ENCODE assay signal across 8 cellular contexts in the genomic region with DNA sequence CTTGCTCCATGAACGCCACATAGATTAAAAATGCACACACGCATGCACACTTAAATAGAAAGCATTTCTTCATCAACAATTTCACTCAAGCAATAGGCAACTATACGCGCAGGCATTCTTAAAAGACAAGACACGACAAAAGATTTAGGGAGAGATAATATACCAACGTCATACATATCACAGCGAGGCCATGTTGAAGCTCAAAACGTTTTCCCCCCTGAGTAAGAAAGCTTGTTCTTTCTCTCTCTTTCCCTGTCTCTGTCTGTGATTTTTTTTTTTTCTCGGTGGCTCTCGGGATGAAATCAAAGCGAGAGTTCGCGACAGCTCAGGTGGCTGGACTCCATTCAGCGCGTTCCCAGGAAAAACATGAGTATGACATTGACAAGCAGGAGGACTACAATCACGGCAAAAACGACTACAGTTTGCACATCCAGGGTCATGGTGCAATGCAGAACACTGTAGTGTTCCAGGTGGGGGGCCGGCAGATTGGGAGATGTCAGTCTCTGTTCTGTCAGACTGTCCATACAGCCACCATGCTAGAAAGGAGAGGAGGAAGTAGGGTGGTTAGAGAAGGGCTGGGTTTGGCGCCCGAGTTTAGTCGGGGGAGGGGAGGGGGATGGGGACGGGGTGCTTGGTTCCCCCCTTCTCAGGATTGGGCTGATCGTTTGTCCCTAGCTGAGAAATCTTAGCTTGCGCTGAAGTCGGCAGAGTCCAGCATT. TPM values are rescaled to one million over a fixed set of nuclear protein-coding genes. Genes with fewer than 3 reads are reported as not detected.
DNase-seq lines count a peak whose midpoint lies in the region; ATAC-seq and TF ChIP-seq lines count a peak whose summit lies in the region.

No MANE protein-coding gene starts in this region.

- intact Hi-C loops in lower lobe of right lung (cut with DNase I) (no loop called here), stomach (cut with DNase I; ENCODE audit: low total_unique reads) (no loop called here)

- TF ChIP-seq CTCF in lower lobe of right lung (IDR thresholded peaks at IDR 0.05) (no peak), stomach (IDR thresholded peaks at IDR 0.05) (no peak)

- H3K36me3 ChIP-seq in lower lobe of right lung (no peaks in the 10 kb centered on the region), stomach (no peaks in the 10 kb centered on the region)

- H3K4me3 ChIP-seq in lower lobe of right lung (peak overlapping the region; percentile 68), stomach (peak overlapping the region; percentile 52 to 64 (median 56))

- H3K9me3 ChIP-seq in lower lobe of right lung (no peaks in the 10 kb centered on the region), stomach (no peaks in the 10 kb centered on the region)

- TF ChIP-seq POLR2A in stomach (IDR thresholded peaks at IDR 0.05), result no peak

- peak; percentile 16 for ATAC-seq in HG03103 (IDR thresholded peaks at IDR 0.05; ENCODE audit: low read depth, unreplicated experiment)
- peak; percentile 70 to 77 for ATAC-seq in lower lobe of right lung

- TF ChIP-seq EP300 in stomach (IDR thresholded peaks at IDR 0.05), result no peak

- 0 to 32% (median 6%) methylated on average over 23 to 25 of the region's 25 CpGs for WGBS in stomach, 5 donors

- DNase-seq in activated T-cell treated with anti-CD3 and anti-CD28 coated beads for 4 hours (peak; percentile 2), SW480 (ENCODE audit: low spot score) (peak; percentile 26), caudate nucleus (lab: John Stamatoyannopoulos, UW) (peak in 21 of 61 donors; percentile 1 to 66 (median 41)), lower lobe of right lung (no peak), stomach (no peak), ecto neural progenitor cell (ENCODE audit: low spot score) (no peak)
- DNase-seq in activated T-cell treated with anti-CD3 and anti-CD28 coated beads, Interleukin-2, amount 50 U/mL, for 48 hours, result no peak

- H3K27me3 ChIP-seq in lower lobe of right lung (ENCODE audit: low read depth) (no peaks in the 10 kb centered on the region), stomach (no peaks in the 10 kb centered on the region)

- H3K4me1 ChIP-seq in lower lobe of right lung (no peaks in the 10 kb centered on the region), stomach (peaks cover 0 to 24% (median 14%) of the 10 kb centered on the region in 4 donors)

- H3K27ac ChIP-seq in caudate nucleus (ENCODE audit: low read depth, low read length) (peak overlapping the region; percentile 78), lower lobe of right lung (peak overlapping the region; percentile 86), stomach (peak overlapping the region; percentile 89 to 95 (median 92))

RNA-seq across cellular contexts. Expression of a gene that starts 30.7 kb away (rescaled TPM):
- total RNA-seq in lower lobe of right lung (20.8 TPM), stomach (100 to 1,000 TPM in 1 of 5 donors, 10 to 100 TPM in 4; 10.3 to 103 (median 35.1) TPM)
- 10 to 100 TPM in 2 of 3 donors, 1 to 10 TPM in 1; 7.6 to 12.9 (median 12.1) TPM for polyA plus RNA-seq in stomach

Comparison
In these comparisons a context has a peak if more than half of its experiments do, and no peak if none do; other contexts are left out.
1. DNase-seq: peak in activated T-cell treated with anti-CD3 and anti-CD28 coated beads for 4 hours (single experiment) and SW480 (single experiment); none in activated T-cell treated with anti-CD3 and anti-CD28 coated beads, Interleukin-2, amount 50 U/mL, for 48 hours (0 of 2), lower lobe of right lung (single experiment), stomach (single experiment) and ecto neural progenitor cell (single experiment).
2. Peak in every context shown above with its lines, with median percentiles within 50 percentile points of each other: H3K27ac ChIP-seq.